In the genomic region with DNA sequence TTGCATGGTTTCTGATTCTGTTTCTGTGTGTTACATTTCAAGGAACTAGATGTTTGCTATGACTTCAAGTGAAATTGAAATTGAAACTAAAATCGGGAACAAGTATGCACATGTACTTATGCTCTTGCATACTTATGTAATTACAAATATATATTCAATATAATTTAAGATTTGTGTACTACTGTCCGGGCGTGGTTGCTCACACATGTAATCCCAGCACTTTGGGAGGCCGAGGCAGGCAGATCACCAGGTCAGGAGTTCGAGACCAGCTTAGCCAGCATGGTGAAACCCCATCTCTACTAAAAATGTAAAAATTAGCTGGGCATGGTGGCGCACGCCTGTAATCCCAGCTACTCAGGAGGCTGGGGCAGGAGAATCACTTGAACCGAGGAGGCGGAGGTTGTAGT, we compare ENCODE assay signal across 8 cellular contexts. TPM values are rescaled to one million over a fixed set of nuclear protein-coding genes. Genes with fewer than 3 reads are reported as not detected.
DNase-seq lines count a peak whose midpoint lies in the region; ATAC-seq and TF ChIP-seq lines count a peak whose summit lies in the region.
"Not testable (repeated sequence)": the region's sequence is repeated elsewhere in the genome, so short reads cannot be mapped to it uniquely, and the experiment has no call there.

No MANE protein-coding gene starts in this region.

- H3K4me1 ChIP-seq in MM.1S (ENCODE audit: low read length) = not testable (repeated sequence)
- peaks cover 12% of the 10 kb centered on the region for H3K4me1 ChIP-seq in lower lobe of right lung

- H3K4me3 Mint-ChIP-seq in stimulated activated naive CD8-positive, alpha-beta T cell treated with anti-CD3 and anti-CD28 coated beads, Interleukin-15, amount 100 ng/mL, for 72 hours = peak overlapping the region; percentile 61 to 63

- intact Hi-C loops in lower lobe of right lung (cut with DNase I) = not testable (repeated sequence)

- peak overlapping the region; percentile 64; the same call in 1 of the 2 replicates for H3K27ac ChIP-seq in MM.1S (ENCODE audit: low read length)
- H3K27ac ChIP-seq in coronary artery = not testable (repeated sequence)
- peak overlapping the region; percentile 76 for H3K27ac ChIP-seq in lower lobe of right lung

- ATAC-seq in GM19463 (IDR thresholded peaks at IDR 0.05; ENCODE audit: unreplicated experiment) (peak; percentile 88), HG02981 (IDR thresholded peaks at IDR 0.05; ENCODE audit: unreplicated experiment) (peak; percentile 93), lower lobe of right lung (peak; percentile 67 to 83)
- ATAC-seq in stimulated activated naive CD8-positive, alpha-beta T cell treated with anti-CD3 and anti-CD28 coated beads, Interleukin-15, amount 100 ng/mL, for 72 hours = peak; percentile 95

- DNase-seq in GM06990 (ENCODE audit: extremely low read depth, insufficient read length) = peak; percentile 80
- peak; percentile 69 for DNase-seq in MM.1S
- DNase-seq in activated CD4-positive, alpha-beta T cell treated with anti-CD3 and anti-CD28 coated beads, Interleukin-2, amount 50 U/mL, for 48 hours = peak; percentile 36
- not testable (repeated sequence) for DNase-seq in coronary artery (ENCODE audit: low spot score)
- peak; percentile 44 for DNase-seq in lower lobe of right lung
- peak; percentile 13 to 41 for DNase-seq in stimulated activated naive CD8-positive, alpha-beta T cell treated with anti-CD3 and anti-CD28 coated beads, Interleukin-15, amount 100 ng/mL, for 72 hours

- H3K9ac ChIP-seq in MM.1S (ENCODE audit: low read length) = not testable (repeated sequence)

- H3K4me1 Mint-ChIP-seq in stimulated activated naive CD8-positive, alpha-beta T cell treated with anti-CD3 and anti-CD28 coated beads, Interleukin-15, amount 100 ng/mL, for 72 hours = peaks cover 74% of the 10 kb centered on the region

- H3K9me3 Mint-ChIP-seq in stimulated activated naive CD8-positive, alpha-beta T cell treated with anti-CD3 and anti-CD28 coated beads, Interleukin-15, amount 100 ng/mL, for 72 hours = not testable (repeated sequence)

- 0 out of 2 replicates have a peak overlapping the region, but pooled peaks have one; percentile 31 for H2AFZ ChIP-seq in MM.1S (ENCODE audit: low read length)

- not testable (repeated sequence) for TF ChIP-seq CTCF in GM06990 (IDR thresholded peaks at IDR 0.05; ENCODE audit: insufficient read depth, low read length, poor library complexity, severe bottlenecking); MM.1S (IDR thresholded peaks at IDR 0.05; ENCODE audit: low read length); coronary artery (IDR thresholded peaks at IDR 0.05); lower lobe of right lung (IDR thresholded peaks at IDR 0.05)

- H3K36me3 ChIP-seq in GM06990 (ENCODE audit: control insufficient read depth, insufficient read depth, low read length); MM.1S (replicated peaks; ENCODE audit: insufficient read depth, low read length); lower lobe of right lung: not testable (repeated sequence)

- not testable (repeated sequence) for H3K27me3 Mint-ChIP-seq in stimulated activated naive CD8-positive, alpha-beta T cell treated with anti-CD3 and anti-CD28 coated beads, Interleukin-15, amount 100 ng/mL, for 72 hours

- H3K79me2 ChIP-seq in MM.1S (ENCODE audit: low read length) = not testable (repeated sequence)

- H3K9me2 ChIP-seq in MM.1S (replicated peaks; ENCODE audit: insufficient read depth, low read length) = not testable (repeated sequence)

- H3K27me3 ChIP-seq in GM06990 (replicated peaks; ENCODE audit: control insufficient read depth, insufficient read depth, low read length); MM.1S (replicated peaks; ENCODE audit: insufficient read depth, low read length); lower lobe of right lung (ENCODE audit: low read depth): not testable (repeated sequence)

- H3F3A ChIP-seq in MM.1S (ENCODE audit: insufficient read depth, low read length) = not testable (repeated sequence)

- H3K9me3 ChIP-seq in MM.1S (replicated peaks; ENCODE audit: insufficient read depth, low read length); lower lobe of right lung: not testable (repeated sequence)

- H3K4me3 ChIP-seq in GM06990 (replicated peaks; ENCODE audit: low read depth, low read length) (peak overlapping the region; percentile 47), MM.1S (ENCODE audit: low read length) (peak overlapping the region; percentile 57), coronary artery (peak overlapping the region; percentile 54), lower lobe of right lung (peak overlapping the region; percentile 44)

- peak overlapping the region; percentile 57 for H3K4me2 ChIP-seq in MM.1S (ENCODE audit: low read depth, low read length)

- peak overlapping the region; percentile 77 to 98 for H3K27ac Mint-ChIP-seq in stimulated activated naive CD8-positive, alpha-beta T cell treated with anti-CD3 and anti-CD28 coated beads, Interleukin-15, amount 100 ng/mL, for 72 hours

- not testable (repeated sequence) for H4K20me1 ChIP-seq in MM.1S (ENCODE audit: insufficient read depth, low read length)

RNA-seq across cellular contexts. Expression of a gene that starts 37.8 kb away (rescaled TPM):
- total RNA-seq in lower lobe of right lung = 11.3 TPM
